In genomic region chr3:66661628-66662027, GRCh38 we compare ENCODE assay signal across 22 cellular contexts.
"Had no signal": no experiment of that assay in that cellular context is flagged by ENCODE, and none has a peak within 500 bp of the region (broad histone marks: within the 10 kb centered on the region; RNA-seq: fewer than 3 reads in every experiment).

No MANE protein-coding gene starts in this region.

- H3K9me3 ChIP-seq: esophagus muscularis mucosa, gastrocnemius medialis, left lung, lower lobe of right lung, sigmoid colon, stomach, thoracic aorta, transverse colon had no signal

- H3K27me3 ChIP-seq: esophagus muscularis mucosa, gastrocnemius medialis, left lung, sigmoid colon, stomach, transverse colon had no signal

- DNase-seq: effector memory CD8-positive, alpha-beta T cell; gastrocnemius medialis; left lung; lower lobe of right lung; naive B cell; posterior cingulate gyrus; sigmoid colon; stimulated activated CD4-positive, alpha-beta T cell treated with anti-CD3 and anti-CD28 coated beads, Interleukin-2, amount 100 ng/mL, for 24 hours; stimulated activated CD4-positive, alpha-beta T cell treated with anti-CD3 and anti-CD28 coated beads, Interleukin-4, amount 100 ng/mL, for 4 hours; stimulated activated naive B cell treated with anti-CD40 and anti-IgM and Interleukin-4, amounts not matched to agents 10 μg/mL and 1 μg/mL and 100 μg/mL, for 72 hours; stomach; substantia nigra; transverse colon had no signal

- FAIRE-seq: colon, keratinocyte had no signal

- H3K4me1 ChIP-seq: esophagus muscularis mucosa, left lung, lower lobe of right lung, sigmoid colon, transverse colon had no signal

- H3K4me3 ChIP-seq: esophagus muscularis mucosa, gastrocnemius medialis, left lung, lower lobe of right lung, sigmoid colon, skin epidermis, stomach, thoracic aorta, transverse colon had no signal

- H3K36me3 Mint-ChIP-seq: memory B cell; naive B cell; stimulated activated naive B cell treated with anti-CD40 and anti-IgM and Interleukin-4, amounts not matched to agents 10 μg/mL and 1 μg/mL and 100 μg/mL, for 72 hours had no signal

- ATAC-seq: effector memory CD8-positive, alpha-beta T cell; gastrocnemius medialis; left lung; lower lobe of right lung; stimulated activated naive B cell treated with anti-CD40 and anti-IgM and Interleukin-4, amounts not matched to agents 10 μg/mL and 1 μg/mL and 100 μg/mL, for 72 hours had no signal

- H3K27ac Mint-ChIP-seq: dendritic cell treated with granulocyte-macrophage colony-stimulating factor and Interleukin-4, amounts not matched to agents 40 ng/mL and 50 ng/mL, for 4 days; effector memory CD8-positive, alpha-beta T cell; memory B cell; naive B cell; nephron; stimulated activated naive B cell treated with anti-CD40 and anti-IgM and Interleukin-4, amounts not matched to agents 10 μg/mL and 1 μg/mL and 100 μg/mL, for 72 hours had no signal

- H3K9me3 Mint-ChIP-seq: dendritic cell treated with granulocyte-macrophage colony-stimulating factor and Interleukin-4, amounts not matched to agents 40 ng/mL and 50 ng/mL, for 4 days; effector memory CD8-positive, alpha-beta T cell; memory B cell; nephron had no signal

- H3K4me1 Mint-ChIP-seq: memory B cell; naive B cell; stimulated activated naive B cell treated with anti-CD40 and anti-IgM and Interleukin-4, amounts not matched to agents 10 μg/mL and 1 μg/mL and 100 μg/mL, for 72 hours had no signal

- H3K4me3 Mint-ChIP-seq: dendritic cell treated with granulocyte-macrophage colony-stimulating factor and Interleukin-4, amounts not matched to agents 40 ng/mL and 50 ng/mL, for 4 days; effector memory CD8-positive, alpha-beta T cell; memory B cell; naive B cell; nephron; stimulated activated naive B cell treated with anti-CD40 and anti-IgM and Interleukin-4, amounts not matched to agents 10 μg/mL and 1 μg/mL and 100 μg/mL, for 72 hours had no signal

- H3K27ac ChIP-seq: epithelial cell of prostate, esophagus muscularis mucosa, gastrocnemius medialis, left lung, lower lobe of right lung, sigmoid colon, skin epidermis, stomach, thoracic aorta, transverse colon had no signal

- H3K36me3 ChIP-seq: esophagus muscularis mucosa, gastrocnemius medialis, left lung, lower lobe of right lung, sigmoid colon, stomach, thoracic aorta, transverse colon had no signal
